ENCODE assay signal across 1 cellular context in the genomic region with DNA sequence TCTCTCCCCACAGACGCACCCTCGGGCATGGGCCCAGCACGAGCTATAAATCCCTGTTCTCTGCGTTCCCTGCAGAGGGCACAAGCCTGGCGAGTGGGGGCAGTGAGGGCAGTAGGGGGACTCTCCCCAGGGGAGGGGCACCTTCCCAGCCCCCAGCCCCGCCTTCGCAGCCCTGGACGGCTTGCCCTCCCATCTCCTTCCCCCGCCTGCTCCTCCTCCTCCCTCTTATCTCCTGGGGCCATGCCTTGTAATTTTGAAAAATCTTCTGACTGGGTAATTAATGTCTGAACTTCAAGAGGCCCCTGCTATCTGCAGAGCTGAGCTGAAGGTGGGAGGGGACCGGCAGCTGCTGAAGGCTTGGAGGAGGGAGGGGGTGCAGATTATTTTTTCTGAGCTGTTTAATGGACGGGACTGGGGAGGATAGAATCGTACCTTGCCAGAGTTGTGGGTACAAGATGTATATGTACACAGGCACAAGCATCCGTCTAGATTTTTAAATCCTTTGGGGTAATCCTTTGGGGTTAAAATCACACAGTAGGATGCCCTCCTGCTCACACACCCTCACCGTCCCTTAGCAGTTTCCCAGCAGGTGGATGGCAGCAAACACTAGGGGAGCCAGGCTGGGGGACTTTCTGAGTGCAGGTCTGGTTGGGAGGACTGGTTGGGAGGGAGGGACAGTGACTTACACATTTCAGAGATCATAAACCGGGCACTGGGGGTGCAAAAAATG.
TF ChIP-seq lines count a peak whose summit lies in the region.

No MANE protein-coding gene starts in this region.

TF ChIP-seq in K562, 482 proteins besides CTCF, POLR2A, EP300 and RAD21 (continued from another document and continues in another):
- TF ChIP-seq, protein P1, sequence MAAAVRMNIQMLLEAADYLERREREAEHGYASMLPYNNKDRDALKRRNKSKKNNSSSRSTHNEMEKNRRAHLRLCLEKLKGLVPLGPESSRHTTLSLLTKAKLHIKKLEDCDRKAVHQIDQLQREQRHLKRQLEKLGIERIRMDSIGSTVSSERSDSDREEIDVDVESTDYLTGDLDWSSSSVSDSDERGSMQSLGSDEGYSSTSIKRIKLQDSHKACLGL (CRISPR knock-in tag; IDR thresholded peaks at IDR 0.05; ENCODE audit: borderline replicate concordance, poor library complexity, severe bottlenecking) = no peak
- TF ChIP-seq POLR2AphosphoS2 (IDR thresholded peaks at IDR 0.05; ENCODE audit: low read length) (no peak), MAFK (IDR thresholded peaks at IDR 0.05; ENCODE audit: low read length) (no peak), MEIS2 (IDR thresholded peaks at IDR 0.05; ENCODE audit: partially characterized antibody) (peak; percentile 93), CBFA2T3 (IDR thresholded peaks at IDR 0.05) (peak; percentile 96), POLR3G (IDR thresholded peaks at IDR 0.05; ENCODE audit: extremely low read depth, insufficient read length, insufficient replicate concordance) (no peak), NR1H2 (CRISPR knock-in tag; IDR thresholded peaks at IDR 0.05) (no peak), ZNF507 (tag; conservative IDR thresholded peaks at IDR 0.05) (no peak), MEF2D (tag; conservative IDR thresholded peaks at IDR 0.05; ENCODE audit: low read depth) (no peak), SAP30 (IDR thresholded peaks at IDR 0.05; ENCODE audit: borderline replicate concordance, insufficient read depth, low read depth, low read length, poor library complexity, severe bottlenecking) (no peak), MIER1 (IDR thresholded peaks at IDR 0.05; ENCODE audit: low read depth) (no peak), NCOA6 (IDR thresholded peaks at IDR 0.05) (no peak), RHOXF2B (CRISPR knock-in tag; conservative IDR thresholded peaks at IDR 0.05) (no peak), ZNF24 (IDR thresholded peaks at IDR 0.05) (no peak), TEAD4 (IDR thresholded peaks at IDR 0.05; ENCODE audit: low read length) (peak; percentile 91), TEAD4 (CRISPR knock-in tag; IDR thresholded peaks at IDR 0.05; ENCODE audit: borderline replicate concordance) (no peak), NCOR1 (IDR thresholded peaks at IDR 0.05) (peak; percentile 92), FOXK1 (CRISPR knock-in tag; IDR thresholded peaks at IDR 0.05; ENCODE audit: borderline replicate concordance) (no peak), CTBP1 (IDR thresholded peaks at IDR 0.05; ENCODE audit: borderline replicate concordance) (peak; percentile 58; the same call in 1 of the 2 replicates), SMARCA4 (IDR thresholded peaks at IDR 0.05) (peak; percentile 81), ZNF354B (CRISPR knock-in tag; IDR thresholded peaks at IDR 0.05) (no peak), SOX6 (IDR thresholded peaks at IDR 0.05) (peak; percentile 66), HMG20A (CRISPR knock-in tag; conservative IDR thresholded peaks at IDR 0.05) (no peak), BCL6 (CRISPR knock-in tag; IDR thresholded peaks at IDR 0.05) (no peak), BHLHE40 (IDR thresholded peaks at IDR 0.05; ENCODE audit: low read length) (no peak), HDAC2 (IDR thresholded peaks at IDR 0.05) (peak; percentile 74; the same call in 1 of the 2 replicates), KLF6 (CRISPR knock-in tag; IDR thresholded peaks at IDR 0.05; ENCODE audit: borderline replicate concordance) (no peak), MTA2 (IDR thresholded peaks at IDR 0.05; ENCODE audit: low read depth) (peak; percentile 82), BRCA1 (IDR thresholded peaks at IDR 0.05) (no peak), BRCA1 (CRISPR knock-in tag; IDR thresholded peaks at IDR 0.05) (no peak), GABPB2 (CRISPR knock-in tag; conservative IDR thresholded peaks at IDR 0.05) (no peak)
- TF ChIP-seq, protein P2, sequence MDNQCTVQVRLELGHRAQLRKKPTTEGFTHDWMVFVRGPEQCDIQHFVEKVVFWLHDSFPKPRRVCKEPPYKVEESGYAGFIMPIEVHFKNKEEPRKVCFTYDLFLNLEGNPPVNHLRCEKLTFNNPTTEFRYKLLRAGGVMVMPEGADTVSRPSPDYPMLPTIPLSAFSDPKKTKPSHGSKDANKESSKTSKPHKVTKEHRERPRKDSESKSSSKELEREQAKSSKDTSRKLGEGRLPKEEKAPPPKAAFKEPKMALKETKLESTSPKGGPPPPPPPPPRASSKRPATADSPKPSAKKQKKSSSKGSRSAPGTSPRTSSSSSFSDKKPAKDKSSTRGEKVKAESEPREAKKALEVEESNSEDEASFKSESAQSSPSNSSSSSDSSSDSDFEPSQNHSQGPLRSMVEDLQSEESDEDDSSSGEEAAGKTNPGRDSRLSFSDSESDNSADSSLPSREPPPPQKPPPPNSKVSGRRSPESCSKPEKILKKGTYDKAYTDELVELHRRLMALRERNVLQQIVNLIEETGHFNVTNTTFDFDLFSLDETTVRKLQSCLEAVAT (IDR thresholded peaks at IDR 0.05) = no peak
- TF ChIP-seq, protein P3, sequence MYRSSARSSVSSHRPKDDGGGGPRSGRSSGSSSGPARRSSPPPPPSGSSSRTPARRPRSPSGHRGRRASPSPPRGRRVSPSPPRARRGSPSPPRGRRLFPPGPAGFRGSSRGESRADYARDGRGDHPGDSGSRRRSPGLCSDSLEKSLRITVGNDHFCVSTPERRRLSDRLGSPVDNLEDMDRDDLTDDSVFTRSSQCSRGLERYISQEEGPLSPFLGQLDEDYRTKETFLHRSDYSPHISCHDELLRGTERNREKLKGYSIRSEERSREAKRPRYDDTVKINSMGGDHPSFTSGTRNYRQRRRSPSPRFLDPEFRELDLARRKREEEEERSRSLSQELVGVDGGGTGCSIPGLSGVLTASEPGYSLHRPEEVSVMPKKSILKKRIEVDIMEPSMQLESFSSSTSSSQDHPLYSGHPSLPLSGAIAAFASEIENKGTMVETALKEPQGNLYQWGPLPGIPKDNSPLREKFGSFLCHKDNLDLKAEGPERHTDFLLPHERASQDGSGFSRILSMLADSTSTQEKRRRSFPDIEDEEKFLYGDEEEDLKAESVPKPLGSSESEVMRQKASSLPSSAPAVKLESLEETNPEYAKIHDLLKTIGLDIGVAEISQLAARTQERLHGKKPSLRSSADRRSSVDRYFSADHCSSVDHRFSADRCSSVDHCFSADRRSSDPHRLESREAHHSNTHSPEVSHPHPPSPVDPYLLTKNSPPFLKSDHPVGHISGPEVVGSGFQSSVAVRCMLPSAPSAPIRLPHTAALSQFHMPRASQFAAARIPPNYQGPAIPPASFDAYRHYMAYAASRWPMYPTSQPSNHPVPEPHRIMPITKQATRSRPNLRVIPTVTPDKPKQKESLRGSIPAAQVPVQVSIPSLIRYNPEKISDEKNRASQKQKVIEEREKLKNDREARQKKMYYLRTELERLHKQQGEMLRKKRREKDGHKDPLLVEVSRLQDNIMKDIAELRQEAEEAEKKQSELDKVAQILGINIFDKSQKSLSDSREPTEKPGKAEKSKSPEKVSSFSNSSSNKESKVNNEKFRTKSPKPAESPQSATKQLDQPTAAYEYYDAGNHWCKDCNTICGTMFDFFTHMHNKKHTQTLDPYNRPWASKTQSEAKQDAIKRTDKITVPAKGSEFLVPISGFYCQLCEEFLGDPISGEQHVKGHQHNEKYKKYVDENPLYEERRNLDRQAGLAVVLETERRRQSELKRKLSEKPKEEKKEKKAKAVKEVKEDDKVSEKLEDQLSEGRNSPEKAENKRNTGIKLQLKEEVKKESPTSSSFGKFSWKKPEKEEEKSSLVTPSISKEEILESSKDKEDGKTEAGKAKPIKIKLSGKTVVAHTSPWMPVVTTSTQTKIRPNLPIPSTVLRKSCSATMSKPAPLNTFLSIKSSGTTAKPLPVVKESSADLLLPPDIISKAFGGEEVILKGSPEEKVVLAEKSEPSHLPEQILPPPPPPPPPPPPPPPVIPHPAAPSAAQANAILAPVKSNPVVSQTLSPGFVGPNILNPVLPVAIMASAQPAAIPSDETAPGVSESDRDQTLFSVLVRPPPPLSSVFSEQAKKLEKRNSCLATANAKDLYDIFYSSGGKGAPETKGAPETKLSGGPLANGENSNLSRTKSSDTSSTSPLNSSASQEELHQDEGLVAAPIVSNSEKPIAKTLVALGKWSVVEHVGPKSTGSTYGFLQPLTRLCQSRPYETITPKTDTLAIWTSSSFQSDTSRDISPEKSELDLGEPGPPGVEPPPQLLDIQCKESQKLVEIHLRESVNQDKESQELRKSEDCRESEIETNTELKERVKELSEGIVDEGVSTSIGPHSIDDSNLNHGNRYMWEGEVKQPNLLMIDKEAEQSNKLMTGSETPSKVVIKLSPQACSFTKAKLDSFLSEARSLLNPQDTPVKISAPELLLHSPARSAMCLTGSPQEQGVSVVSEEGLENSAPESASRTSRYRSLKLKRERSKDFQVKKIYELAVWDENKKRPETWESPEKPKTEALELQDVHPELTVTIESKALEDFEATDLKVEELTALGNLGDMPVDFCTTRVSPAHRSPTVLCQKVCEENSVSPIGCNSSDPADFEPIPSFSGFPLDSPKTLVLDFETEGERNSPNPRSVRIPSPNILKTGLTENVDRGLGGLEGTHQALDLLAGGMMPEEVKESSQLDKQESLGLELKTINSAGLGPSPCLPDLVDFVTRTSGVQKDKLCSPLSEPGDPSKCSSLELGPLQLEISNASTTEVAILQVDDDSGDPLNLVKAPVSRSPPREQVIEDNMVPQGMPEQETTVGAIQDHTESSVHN (IDR thresholded peaks at IDR 0.05; ENCODE audit: borderline replicate concordance in 1 of 2, low read depth in 1 of 2) = no peak
- TF ChIP-seq, protein P4, sequence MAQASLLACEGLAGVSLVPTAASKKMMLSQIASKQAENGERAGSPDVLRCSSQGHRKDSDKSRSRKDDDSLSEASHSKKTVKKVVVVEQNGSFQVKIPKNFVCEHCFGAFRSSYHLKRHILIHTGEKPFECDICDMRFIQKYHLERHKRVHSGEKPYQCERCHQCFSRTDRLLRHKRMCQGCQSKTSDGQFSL (CRISPR knock-in tag; IDR thresholded peaks at IDR 0.05) = no peak
- TF ChIP-seq, protein P4 (tag; IDR thresholded peaks at IDR 0.05) = peak in 1 of 2 experiments; percentile 75; a peak in 1 of 4 replicates
- TF ChIP-seq, protein P5, sequence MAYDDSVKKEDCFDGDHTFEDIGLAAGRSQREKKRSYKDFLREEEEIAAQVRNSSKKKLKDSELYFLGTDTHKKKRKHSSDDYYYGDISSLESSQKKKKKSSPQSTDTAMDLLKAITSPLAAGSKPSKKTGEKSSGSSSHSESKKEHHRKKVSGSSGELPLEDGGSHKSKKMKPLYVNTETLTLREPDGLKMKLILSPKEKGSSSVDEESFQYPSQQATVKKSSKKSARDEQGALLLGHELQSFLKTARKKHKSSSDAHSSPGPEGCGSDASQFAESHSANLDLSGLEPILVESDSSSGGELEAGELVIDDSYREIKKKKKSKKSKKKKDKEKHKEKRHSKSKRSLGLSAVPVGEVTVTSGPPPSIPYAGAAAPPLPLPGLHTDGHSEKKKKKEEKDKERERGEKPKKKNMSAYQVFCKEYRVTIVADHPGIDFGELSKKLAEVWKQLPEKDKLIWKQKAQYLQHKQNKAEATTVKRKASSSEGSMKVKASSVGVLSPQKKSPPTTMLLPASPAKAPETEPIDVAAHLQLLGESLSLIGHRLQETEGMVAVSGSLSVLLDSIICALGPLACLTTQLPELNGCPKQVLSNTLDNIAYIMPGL (CRISPR knock-in tag; IDR thresholded peaks at IDR 0.05) = no peak
- TF ChIP-seq, protein P6, sequence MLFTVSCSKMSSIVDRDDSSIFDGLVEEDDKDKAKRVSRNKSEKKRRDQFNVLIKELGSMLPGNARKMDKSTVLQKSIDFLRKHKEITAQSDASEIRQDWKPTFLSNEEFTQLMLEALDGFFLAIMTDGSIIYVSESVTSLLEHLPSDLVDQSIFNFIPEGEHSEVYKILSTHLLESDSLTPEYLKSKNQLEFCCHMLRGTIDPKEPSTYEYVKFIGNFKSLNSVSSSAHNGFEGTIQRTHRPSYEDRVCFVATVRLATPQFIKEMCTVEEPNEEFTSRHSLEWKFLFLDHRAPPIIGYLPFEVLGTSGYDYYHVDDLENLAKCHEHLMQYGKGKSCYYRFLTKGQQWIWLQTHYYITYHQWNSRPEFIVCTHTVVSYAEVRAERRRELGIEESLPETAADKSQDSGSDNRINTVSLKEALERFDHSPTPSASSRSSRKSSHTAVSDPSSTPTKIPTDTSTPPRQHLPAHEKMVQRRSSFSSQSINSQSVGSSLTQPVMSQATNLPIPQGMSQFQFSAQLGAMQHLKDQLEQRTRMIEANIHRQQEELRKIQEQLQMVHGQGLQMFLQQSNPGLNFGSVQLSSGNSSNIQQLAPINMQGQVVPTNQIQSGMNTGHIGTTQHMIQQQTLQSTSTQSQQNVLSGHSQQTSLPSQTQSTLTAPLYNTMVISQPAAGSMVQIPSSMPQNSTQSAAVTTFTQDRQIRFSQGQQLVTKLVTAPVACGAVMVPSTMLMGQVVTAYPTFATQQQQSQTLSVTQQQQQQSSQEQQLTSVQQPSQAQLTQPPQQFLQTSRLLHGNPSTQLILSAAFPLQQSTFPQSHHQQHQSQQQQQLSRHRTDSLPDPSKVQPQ (CRISPR knock-in tag; IDR thresholded peaks at IDR 0.05; ENCODE audit: borderline replicate concordance) = no peak
- TF ChIP-seq, protein P7, sequence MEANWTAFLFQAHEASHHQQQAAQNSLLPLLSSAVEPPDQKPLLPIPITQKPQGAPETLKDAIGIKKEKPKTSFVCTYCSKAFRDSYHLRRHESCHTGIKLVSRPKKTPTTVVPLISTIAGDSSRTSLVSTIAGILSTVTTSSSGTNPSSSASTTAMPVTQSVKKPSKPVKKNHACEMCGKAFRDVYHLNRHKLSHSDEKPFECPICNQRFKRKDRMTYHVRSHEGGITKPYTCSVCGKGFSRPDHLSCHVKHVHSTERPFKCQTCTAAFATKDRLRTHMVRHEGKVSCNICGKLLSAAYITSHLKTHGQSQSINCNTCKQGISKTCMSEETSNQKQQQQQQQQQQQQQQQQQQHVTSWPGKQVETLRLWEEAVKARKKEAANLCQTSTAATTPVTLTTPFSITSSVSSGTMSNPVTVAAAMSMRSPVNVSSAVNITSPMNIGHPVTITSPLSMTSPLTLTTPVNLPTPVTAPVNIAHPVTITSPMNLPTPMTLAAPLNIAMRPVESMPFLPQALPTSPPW (CRISPR knock-in tag; IDR thresholded peaks at IDR 0.05) = peak; percentile 98
- TF ChIP-seq, protein P8, sequence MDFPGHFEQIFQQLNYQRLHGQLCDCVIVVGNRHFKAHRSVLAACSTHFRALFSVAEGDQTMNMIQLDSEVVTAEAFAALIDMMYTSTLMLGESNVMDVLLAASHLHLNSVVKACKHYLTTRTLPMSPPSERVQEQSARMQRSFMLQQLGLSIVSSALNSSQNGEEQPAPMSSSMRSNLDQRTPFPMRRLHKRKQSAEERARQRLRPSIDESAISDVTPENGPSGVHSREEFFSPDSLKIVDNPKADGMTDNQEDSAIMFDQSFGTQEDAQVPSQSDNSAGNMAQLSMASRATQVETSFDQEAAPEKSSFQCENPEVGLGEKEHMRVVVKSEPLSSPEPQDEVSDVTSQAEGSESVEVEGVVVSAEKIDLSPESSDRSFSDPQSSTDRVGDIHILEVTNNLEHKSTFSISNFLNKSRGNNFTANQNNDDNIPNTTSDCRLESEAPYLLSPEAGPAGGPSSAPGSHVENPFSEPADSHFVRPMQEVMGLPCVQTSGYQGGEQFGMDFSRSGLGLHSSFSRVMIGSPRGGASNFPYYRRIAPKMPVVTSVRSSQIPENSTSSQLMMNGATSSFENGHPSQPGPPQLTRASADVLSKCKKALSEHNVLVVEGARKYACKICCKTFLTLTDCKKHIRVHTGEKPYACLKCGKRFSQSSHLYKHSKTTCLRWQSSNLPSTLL (IDR thresholded peaks at IDR 0.05) = no peak
